Comparison of ENCODE assay signal across 1 cellular context in genomic region chr5:102850503-102850902, GRCh38.
TF ChIP-seq lines count a peak whose summit lies in the region.

No MANE protein-coding gene starts in this region.

TF ChIP-seq in GM23338, 12 proteins besides CTCF, POLR2A, EP300 and RAD21 (continued from another document):
- TF ChIP-seq ZNF462 (CRISPR knock-in tag; IDR thresholded peaks at IDR 0.05), result no peak
- no peak for TF ChIP-seq POLR2AphosphoS5 (IDR thresholded peaks at IDR 0.05; ENCODE audit: low read depth)
- TF ChIP-seq CREB1 (CRISPR knock-in tag; IDR thresholded peaks at IDR 0.05; ENCODE audit: low read depth), result no peak
